7 cellular contexts compared by ENCODE assay signal in the genomic region with DNA sequence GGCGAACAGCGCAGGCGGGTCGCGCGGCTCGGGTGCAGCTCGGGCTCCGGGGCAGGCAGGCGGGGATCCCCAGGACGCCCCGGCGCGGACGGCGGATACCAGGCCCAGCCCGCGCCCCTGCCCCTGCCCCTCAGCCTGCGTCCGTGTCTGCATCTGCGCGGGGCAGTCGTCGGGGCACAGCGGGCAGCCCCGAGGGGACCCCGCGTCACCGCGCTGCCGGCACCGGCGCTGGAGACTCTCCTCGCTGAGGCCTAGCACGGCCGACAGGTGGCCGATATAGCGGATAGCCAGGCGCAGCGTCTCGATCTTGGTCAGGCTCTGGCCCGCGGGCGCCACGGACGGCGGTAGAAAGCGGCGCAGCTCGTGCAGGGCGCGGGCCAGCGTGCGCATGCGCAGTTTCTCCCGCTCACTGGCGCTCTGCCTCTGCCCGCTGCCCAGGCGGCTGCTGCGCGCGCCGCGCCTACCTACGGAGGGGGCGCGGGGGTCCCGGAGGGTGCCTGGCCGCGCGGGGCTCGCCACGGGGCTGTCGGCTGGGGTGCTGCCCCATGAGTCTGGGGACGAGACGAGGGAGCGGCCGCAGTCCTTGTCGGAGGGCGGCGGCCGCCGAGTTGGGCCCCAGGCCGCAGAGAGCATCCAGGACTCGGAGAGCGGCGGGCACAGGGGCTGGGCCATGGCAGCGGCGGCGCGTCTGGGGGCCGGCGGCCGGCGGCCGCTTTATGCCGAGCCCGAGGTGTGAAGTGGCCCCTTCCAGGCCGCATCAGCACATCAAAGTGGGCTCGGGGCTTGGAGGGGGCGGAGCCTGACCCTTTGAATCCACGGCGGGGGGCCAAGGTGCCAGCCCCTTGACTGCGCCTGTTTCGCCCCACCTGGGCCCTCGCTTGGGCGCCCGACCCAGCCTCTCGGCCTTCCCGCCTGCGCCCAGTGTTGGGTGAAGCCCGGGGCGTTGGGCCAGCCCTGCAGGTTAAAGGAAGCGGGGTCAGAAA. TPM values are rescaled to one million over a fixed set of nuclear protein-coding genes. Genes with fewer than 3 reads are reported as not detected.
DNase-seq lines count a peak whose midpoint lies in the region; ATAC-seq, FAIRE-seq and TF ChIP-seq lines count a peak whose summit lies in the region.

A gene with protein sequence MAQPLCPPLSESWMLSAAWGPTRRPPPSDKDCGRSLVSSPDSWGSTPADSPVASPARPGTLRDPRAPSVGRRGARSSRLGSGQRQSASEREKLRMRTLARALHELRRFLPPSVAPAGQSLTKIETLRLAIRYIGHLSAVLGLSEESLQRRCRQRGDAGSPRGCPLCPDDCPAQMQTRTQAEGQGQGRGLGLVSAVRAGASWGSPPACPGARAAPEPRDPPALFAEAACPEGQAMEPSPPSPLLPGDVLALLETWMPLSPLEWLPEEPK (minus strand): TSS at position 690 of the 983 bp plus-strand sequence. CDS start 18 bp downstream, at position 672.

- H3K9ac ChIP-seq in GM12878 (ENCODE audit: control insufficient read depth, insufficient read depth, low read length): peak within 1 kb of the TSS; percentile 56; the same call in 1 of the 2 replicates

- peak; percentile 52 to 76 (median 74) for TF ChIP-seq CTCF in GM12878 (IDR thresholded peaks at IDR 0.05 in 2 of 3, conservative IDR thresholded peaks at IDR 0.05 in 1 of 3; ENCODE audit: control insufficient read depth in 2 of 3, extremely low read depth in 1 of 3, insufficient read depth in 1 of 3, low read depth in 3 of 3, low read length in 3 of 3)
- peak; percentile 62 to 89 (median 82) for TF ChIP-seq CTCF in sigmoid colon (IDR thresholded peaks at IDR 0.05)

- 3% methylated on average over 88 of the region's 114 CpGs for WGBS in GM12878 (ENCODE audit: insufficient coverage, insufficient replicate concordance, low lambda C conversion rate, missing lambda C conversion rate)
- WGBS in sigmoid colon, 2 donors: 2 to 3% methylated on average over 114 of the region's 114 CpGs

- H2AFZ ChIP-seq in GM12878 (ENCODE audit: control insufficient read depth, low read depth, low read length): peak within 1 kb of the TSS; percentile 86

- no peak; the same call in 1 of the 2 replicates for TF ChIP-seq RAD21 in GM12878 (IDR thresholded peaks at IDR 0.05; ENCODE audit: insufficient read depth, low read depth, low read length)

- H3K36me3 ChIP-seq in GM12878 (ENCODE audit: control insufficient read depth in 2 of 2, insufficient read depth in 2 of 2, low read length in 1 of 2) (no peaks in the 10 kb centered on the region), sigmoid colon (no peaks in the 10 kb centered on the region)

- RAD21 ChIA-PET in GM12878 (lab: Charles Lee; ENCODE audit: unreplicated experiment): interaction anchor here (0.9 kb wide), 1 partner anchor 25 kb away, joined by 3 read pairs; a partner anchor contains a TSS

- no peak for TF ChIP-seq EP300 in GM12878 (IDR thresholded peaks at IDR 0.05; ENCODE audit: borderline replicate concordance in 1 of 2, control insufficient read depth in 1 of 2, low read depth in 2 of 2, low read length in 2 of 2)
- TF ChIP-seq EP300 in sigmoid colon (IDR thresholded peaks at IDR 0.05): no peak

- in situ Hi-C loops in GM12878 (cut with MboI): loop anchor here (10.0 kb wide), 1 partner anchor 344 kb away; no protein-coding TSS in a partner anchor

- no peaks in the 10 kb centered on the region for H4K20me1 ChIP-seq in GM12878 (ENCODE audit: control insufficient read depth, insufficient read depth)

- H3K4me2 ChIP-seq in GM12878 (ENCODE audit: control insufficient read depth, insufficient read depth): peak within 1 kb of the TSS; percentile 90

- FAIRE-seq in GM12878 (lab: Jason Lieb, UNC): peak; percentile 96

- POLR2A ChIA-PET in GM12878 (lab: Charles Lee): interaction anchor here (1.0 kb wide), 1 partner anchor 10 kb away, joined by 6 read pairs; no protein-coding TSS in a partner anchor

- intact Hi-C loops in GM12878 (cut with micrococcal nuclease; ENCODE audit: unreplicated experiment): loop anchor here (10.0 kb wide), 1 partner anchor 74 kb away; no protein-coding TSS in a partner anchor
- intact Hi-C loops in sigmoid colon (cut with DNase I): loop anchor here (2.0 kb wide), 1 partner anchor 104 kb away; no protein-coding TSS in a partner anchor

- BruUV-seq in GM12878 (replicated peaks; lab: Mats Ljungman, UMichigan): no TSS peak

- H3K79me2 ChIP-seq in GM12878 (ENCODE audit: control insufficient read depth, insufficient read depth, low read length): no peaks in the 10 kb centered on the region

- no peak within 1 kb of the TSS for H3K27ac ChIP-seq in GM12878 (ENCODE audit: control insufficient read depth, insufficient read depth)
- peak within 1 kb of the TSS; percentile 71 to 86 (median 75) for H3K27ac ChIP-seq in sigmoid colon

- ATAC-seq in GM18517 (IDR thresholded peaks at IDR 0.05; ENCODE audit: unreplicated experiment): peak; percentile 94
- peak; percentile 86 for ATAC-seq in HG03039 (IDR thresholded peaks at IDR 0.05; ENCODE audit: unreplicated experiment)
- peak; percentile 98 for ATAC-seq in GM12878

- DNase-seq in NCI-H2029 treated with DMSO at 0.1 percent for 48 hours (lab: John Stamatoyannopoulos, UW): peak; percentile 9
- DNase-seq in T1000 (lab: John Stamatoyannopoulos, UW): peak; percentile 79
- DNase-seq in GM12878 (ENCODE audit: low read depth, low spot score): peak; percentile 51
- peak; percentile 63 for DNase-seq in iPS DF 19.7 (ENCODE audit: low read depth, low spot score)
- DNase-seq in sigmoid colon: peak; percentile 96

- H3K9me3 ChIP-seq in GM12878 (replicated peaks; ENCODE audit: control insufficient read depth, insufficient read depth, low read length) (no peaks in the 10 kb centered on the region), sigmoid colon (no peaks in the 10 kb centered on the region)

- H3K27me3 ChIP-seq in GM12878 (replicated peaks in 1 of 2; ENCODE audit: control insufficient read depth in 2 of 2, insufficient read depth in 2 of 2, low read length in 1 of 2) (peaks cover 0 to 4% of the 10 kb centered on the region in 2 experiments; a peak in 2 of 4 replicates), sigmoid colon (peaks cover 0 to 3% (median 0%) of the 10 kb centered on the region in 3 donors)

- SMC1A ChIA-PET in GM12878 (lab: Charles Lee; ENCODE audit: uncharacterized antibody, unreplicated experiment): interaction anchor here (0.6 to 1.7 kb wide), 3 partner anchors 10 to 175 kb away, joined by 3 to 5 read pairs (median 4); no protein-coding TSS in a partner anchor

- H3K4me1 ChIP-seq in GM12878 (ENCODE audit: control insufficient read depth, insufficient read depth, low read length): peaks cover 9% of the 10 kb centered on the region
- peaks cover 0 to 36% (median 33%) of the 10 kb centered on the region in 4 donors for H3K4me1 ChIP-seq in sigmoid colon

- no peak; the same call in none of the 2 replicates for TF ChIP-seq POLR2A in GM12878 (IDR thresholded peaks at IDR 0.05; ENCODE audit: low read depth, low read length)
- TF ChIP-seq POLR2A in sigmoid colon (IDR thresholded peaks at IDR 0.05): no peak

- H3K4me3 ChIP-seq in GM12878: peak within 1 kb of the TSS; percentile 65
- H3K4me3 ChIP-seq in sigmoid colon: peak within 1 kb of the TSS; percentile 44 to 84 (median 62)

- CTCF ChIA-PET in GM12878 (lab: Yijun Ruan, JAX): interaction anchor here (1.0 to 4.2 kb wide), 3 partner anchors 10 to 125 kb away, joined by 3 to 32 read pairs (median 24); no protein-coding TSS in a partner anchor

TF ChIP-seq in GM12878, 131 proteins besides CTCF, POLR2A, EP300 and RAD21 (continues in another document):
- TF ChIP-seq NBN (IDR thresholded peaks at IDR 0.05) (no peak), ZNF274 (IDR thresholded peaks at IDR 0.05; ENCODE audit: insufficient read depth, insufficient read length) (no peak), CBX3 (IDR thresholded peaks at IDR 0.05; ENCODE audit: borderline replicate concordance, low read depth) (no peak), FOXK2 (IDR thresholded peaks at IDR 0.05) (no peak), HDAC2 (IDR thresholded peaks at IDR 0.05) (no peak), EZH2 (IDR thresholded peaks at IDR 0.05; ENCODE audit: borderline replicate concordance, control insufficient read depth, low read depth, low read length) (no peak)
- TF ChIP-seq, protein P1, sequence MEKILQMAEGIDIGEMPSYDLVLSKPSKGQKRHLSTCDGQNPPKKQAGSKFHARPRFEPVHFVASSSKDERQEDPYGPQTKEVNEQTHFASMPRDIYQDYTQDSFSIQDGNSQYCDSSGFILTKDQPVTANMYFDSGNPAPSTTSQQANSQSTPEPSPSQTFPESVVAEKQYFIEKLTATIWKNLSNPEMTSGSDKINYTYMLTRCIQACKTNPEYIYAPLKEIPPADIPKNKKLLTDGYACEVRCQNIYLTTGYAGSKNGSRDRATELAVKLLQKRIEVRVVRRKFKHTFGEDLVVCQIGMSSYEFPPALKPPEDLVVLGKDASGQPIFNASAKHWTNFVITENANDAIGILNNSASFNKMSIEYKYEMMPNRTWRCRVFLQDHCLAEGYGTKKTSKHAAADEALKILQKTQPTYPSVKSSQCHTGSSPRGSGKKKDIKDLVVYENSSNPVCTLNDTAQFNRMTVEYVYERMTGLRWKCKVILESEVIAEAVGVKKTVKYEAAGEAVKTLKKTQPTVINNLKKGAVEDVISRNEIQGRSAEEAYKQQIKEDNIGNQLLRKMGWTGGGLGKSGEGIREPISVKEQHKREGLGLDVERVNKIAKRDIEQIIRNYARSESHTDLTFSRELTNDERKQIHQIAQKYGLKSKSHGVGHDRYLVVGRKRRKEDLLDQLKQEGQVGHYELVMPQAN (conservative IDR thresholded peaks at IDR 0.05): 0 out of 2 replicates have a peak, but pooled peaks have one; percentile 29

RNA-seq across cellular contexts. Expression of the gene that starts here (rescaled TPM):
- total RNA-seq in GM12878 (2013; cell fraction: nucleolus; rRNA removed): 0.25 TPM in 1 of 2 replicates, not detected in the other
- 0.73 and 0.82 TPM in 2 replicates for total RNA-seq in GM12878 (2014; rRNA removed)
- total RNA-seq in GM12878 (2014; rRNA removed; fragmentation: Illumina TruSeq; extraction: Trizol): 0.04 and 0.14 TPM in 2 replicates
- total RNA-seq in GM12878 (2021): 0.27 and 1.1 TPM in 2 replicates
- not detected for polyA plus RNA-seq in GM12878 (2011; ENCODE audit: low read depth)
- polyA plus RNA-seq in GM12878 (2011; rRNA removed): 0.24 and 0.45 TPM in 2 replicates
- 0.22 and 0.48 TPM in 2 replicates for polyA plus RNA-seq in GM12878 (2011; cell fraction: cytosol; rRNA removed)
- polyA plus RNA-seq in GM12878 (2011; cell fraction: nucleus; rRNA removed): 0.37 and 0.51 TPM in 2 replicates
- polyA plus RNA-seq in GM12878 (2012): 0.74 and 1.5 TPM in 2 replicates
- polyA plus RNA-seq in GM12878 (2014; fragmentation: Illumina TruSeq; extraction: Trizol): 0.09 TPM in 1 of 2 replicates, not detected in the other
- polyA plus RNA-seq in GM12878 (2014; fragmentation: Nextera tagmentation; extraction: Ambion mirVana): not detected
- 0.19 and 0.20 TPM in 2 replicates for polyA plus RNA-seq in GM12878 (2014; rRNA removed)
- polyA plus RNA-seq in GM12878 (2016; fragmentation: Nextera tagmentation; extraction: Ambion mirVana): under 1 TPM; 0.70 to 1.00 TPM
- 0.26 and 0.29 TPM in 2 replicates for polyA minus RNA-seq in GM12878 (2011; rRNA and poly(A)+ RNA removed)
- 1.3 and 1.6 TPM in 2 replicates for polyA minus RNA-seq in GM12878 (2011; cell fraction: cytosol; rRNA and poly(A)+ RNA removed)
- 0.48 and 0.77 TPM in 2 replicates for polyA minus RNA-seq in GM12878 (2011; cell fraction: nucleus; rRNA and poly(A)+ RNA removed)
- total RNA-seq in sigmoid colon: 1 to 10 TPM; 2.7 to 8.4 (median 3.3) TPM
- polyA plus RNA-seq in sigmoid colon: 10 to 100 TPM in 1 of 3 donors, 1 to 10 TPM in 2; 2.7 to 10.2 (median 4.2) TPM

Comparison
In these comparisons a context has a peak if more than half of its experiments do, and no peak if none do; other contexts are left out.
1. DNase-seq: peak in every context shown above with its lines; median percentile 96 in sigmoid colon; 79 in T1000; 63 in iPS DF 19.7; 51 in GM12878; 9 in NCI-H2029 treated with DMSO at 0.1 percent for 48 hours.